ENCODE assay signal across 1 cellular context in genomic region chr22:25193548-25193947, GRCh38.
A peak's percentile ranks its signal among the peaks of the same experiment; 100 is the strongest.
TF ChIP-seq lines count a peak whose summit lies in the region.

No MANE protein-coding gene starts in this region.

TF ChIP-seq in PFSK-1, 5 proteins besides CTCF, POLR2A, EP300 and RAD21 (continued from another document):
- TF ChIP-seq REST (IDR thresholded peaks at IDR 0.05; ENCODE audit: insufficient read depth in 1 of 2, low read depth in 2 of 2, low read length in 2 of 2): peak; percentile 88 to 95
